In genomic region chr10:96017227-96017687, GRCh38 we compare ENCODE assay signal across 8 cellular contexts. TPM values are rescaled to one million over a fixed set of nuclear protein-coding genes. Genes with fewer than 3 reads are reported as not detected.
DNase-seq lines count a peak whose midpoint lies in the region; ATAC-seq and TF ChIP-seq lines count a peak whose summit lies in the region.

No MANE protein-coding gene starts in this region.

- H3K36me3 Mint-ChIP-seq in naive B cell, result no peaks in the 10 kb centered on the region

- no peaks in the 10 kb centered on the region for H3K27me3 ChIP-seq in esophagus squamous epithelium

- no peaks in the 10 kb centered on the region for H3K9me3 ChIP-seq in esophagus squamous epithelium

- no peak overlapping the region for H3K27ac ChIP-seq in esophagus squamous epithelium

- no peaks in the 10 kb centered on the region for H3K9me3 Mint-ChIP-seq in naive B cell

- H3K4me3 Mint-ChIP-seq in naive B cell, result no peak overlapping the region

- 12 to 25% methylated on average over 4 to 5 of the region's 5 CpGs for WGBS in esophagus squamous epithelium, 2 donors

- peaks cover 0 to 5% (median 0%) of the 10 kb centered on the region in 3 donors for H3K27me3 Mint-ChIP-seq in naive B cell

- H3K4me1 ChIP-seq in esophagus squamous epithelium, result peaks cover 0 to 7% (median 5%) of the 10 kb centered on the region in 3 donors

- TF ChIP-seq POLR2A in esophagus squamous epithelium (IDR thresholded peaks at IDR 0.05), result no peak

- DNase-seq in AG09309 (ENCODE audit: low read depth) (peak; percentile 21), GM13976 (ENCODE audit: low spot score) (peak; percentile 57), NCI-H345 treated with DMSO at 0.1 percent for 48 hours (lab: John Stamatoyannopoulos, UW; ENCODE audit: unreplicated experiment) (peak; percentile 24), esophagus squamous epithelium (lab: John Stamatoyannopoulos, UW) (no peak), naive B cell (peak; percentile 47)
- peak; percentile 2 for DNase-seq in activated CD4-positive, alpha-beta T cell treated with anti-CD3 and anti-CD28 coated beads, Interleukin-2, amount 50 U/mL, for 4 hours

- in situ Hi-C loops in GM13976 (cut with MboI; ENCODE audit: low sequenced_read_pairs, unreplicated experiment), result no loop called here

- H3K4me1 Mint-ChIP-seq in naive B cell, result peaks cover 2 to 6% (median 6%) of the 10 kb centered on the region in 3 donors

- H3K36me3 ChIP-seq in esophagus squamous epithelium, result no peaks in the 10 kb centered on the region

- ATAC-seq in HG03103 (IDR thresholded peaks at IDR 0.05; ENCODE audit: low read depth, unreplicated experiment), result peak; percentile 74
- ATAC-seq in naive B cell (ENCODE audit: low read depth in 2 of 2), result peak; percentile 81 to 90
- no peak for ATAC-seq in GM21717 (IDR thresholded peaks at IDR 0.05; ENCODE audit: unreplicated experiment)

- H3K4me3 ChIP-seq in AG09309 (ENCODE audit: control insufficient read depth, low read depth, low read length) (no peak overlapping the region), esophagus squamous epithelium (no peak overlapping the region)

- intact Hi-C loops in esophagus squamous epithelium (cut with DNase I), result no loop called here

- peak; percentile 77 for TF ChIP-seq CTCF in AG09309 (IDR thresholded peaks at IDR 0.05; ENCODE audit: control insufficient read depth, insufficient read depth, low read depth, low read length, missing control alignments)
- TF ChIP-seq CTCF in GM13976 (IDR thresholded peaks at IDR 0.05; ENCODE audit: borderline replicate concordance, control extremely low read depth, extremely low read depth, insufficient read depth, missing control alignments), result peak; percentile 64
- TF ChIP-seq CTCF in esophagus squamous epithelium (IDR thresholded peaks at IDR 0.05), result peak; percentile 44 to 69 (median 59)

- no peak overlapping the region for H3K27ac Mint-ChIP-seq in naive B cell

RNA-seq across cellular contexts. Expression of gene CCNJ, which starts 26.1 kb away (rescaled TPM):
- total RNA-seq in esophagus squamous epithelium, result 1 to 10 TPM; 1.5 to 4.2 (median 2.8) TPM
- polyA plus RNA-seq in naive B cell (ENCODE audit: low read depth in 6 of 6), result 1 to 10 TPM in 3 of 6 donors, under 1 TPM in 2, not detected in 1; 0.88 to 1.5 (median 1.2) TPM
